In the genomic region with DNA sequence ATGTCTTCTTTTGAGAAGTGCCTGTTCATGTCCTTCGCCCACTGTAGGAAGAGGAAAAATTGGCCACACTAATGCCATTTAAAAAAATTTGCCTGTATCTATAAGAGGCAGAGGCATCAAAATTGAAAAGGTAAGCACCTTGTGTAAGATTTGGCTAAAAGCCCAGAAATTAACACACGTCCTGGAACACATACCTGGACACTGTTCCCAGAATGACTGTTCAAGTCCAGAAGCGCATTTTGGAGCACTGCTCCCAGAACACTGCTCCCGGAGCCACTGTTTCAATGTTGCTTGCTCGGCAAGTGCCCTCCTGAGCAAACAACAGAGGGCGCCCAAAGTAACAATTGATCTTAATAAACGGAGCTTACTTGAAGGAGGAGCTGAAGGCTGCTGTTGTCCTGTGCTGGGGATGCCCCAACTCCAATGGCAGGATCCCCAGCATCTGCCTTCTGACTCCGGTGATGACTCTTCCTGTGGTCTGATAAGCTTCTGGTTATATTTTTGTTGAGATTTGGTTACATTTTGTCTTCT, we compare ENCODE assay signal across 26 cellular contexts.
DNase-seq lines count a peak whose midpoint lies in the region; ATAC-seq, FAIRE-seq and TF ChIP-seq lines count a peak whose summit lies in the region.
"Had no signal": no experiment of that assay in that cellular context is flagged by ENCODE, and none has a peak within 500 bp of the region (broad histone marks: within the 10 kb centered on the region; RNA-seq: fewer than 3 reads in every experiment).

No MANE protein-coding gene starts in this region.

- H3K27ac Mint-ChIP-seq in activated naive CD8-positive, alpha-beta T cell treated with anti-CD3 and anti-CD28 coated beads for 36 hours = no peak overlapping the region
- H3K27ac Mint-ChIP-seq: activated CD4-positive, alpha-beta T cell treated with anti-CD3 and anti-CD28 coated beads for 36 hours; CD4-positive, alpha-beta memory T cell had no signal

- H3K79me2 ChIP-seq in Loucy (ENCODE audit: insufficient read depth, low read length) = no peaks in the 10 kb centered on the region
- no peaks in the 10 kb centered on the region for H3K79me2 ChIP-seq in mammary epithelial cell (ENCODE audit: insufficient read depth, low read length)
- H3K79me2 ChIP-seq in HepG2 (ENCODE audit: insufficient read depth, low read length) = no peaks in the 10 kb centered on the region

- H3K9ac ChIP-seq in Loucy (ENCODE audit: low read depth, low read length, poor library complexity, severe bottlenecking) (no peak overlapping the region), mammary epithelial cell (ENCODE audit: insufficient read depth, low read length) (no peak overlapping the region), HepG2 (ENCODE audit: insufficient read depth, low read depth, low read length) (no peak overlapping the region)
- H3K9ac ChIP-seq: KMS-11 had no signal

- H3K27me3 ChIP-seq in Loucy (ENCODE audit: insufficient read depth, low read length, poor library complexity, severe bottlenecking) = no peaks in the 10 kb centered on the region
- no peaks in the 10 kb centered on the region for H3K27me3 ChIP-seq in mammary epithelial cell (ENCODE audit: insufficient read depth, low read length)
- H3K27me3 ChIP-seq in HepG2 (ENCODE audit: control insufficient read depth in 1 of 2, insufficient read depth in 2 of 2, low read length in 2 of 2) = no peaks in the 10 kb centered on the region
- H3K27me3 ChIP-seq: brain microvascular endothelial cell, colonic mucosa, neutrophil, transverse colon had no signal

- H4K20me1 ChIP-seq in Loucy (ENCODE audit: insufficient read depth, low read length, poor library complexity, severe bottlenecking) (no peaks in the 10 kb centered on the region), mammary epithelial cell (ENCODE audit: insufficient read depth, low read length) (no peaks in the 10 kb centered on the region), HepG2 (ENCODE audit: insufficient read depth, low read length) (no peaks in the 10 kb centered on the region)

- BruUV-seq in mammary epithelial cell (replicated peaks; lab: Mats Ljungman, UMichigan) (no TSS peak), HepG2 (replicated peaks; lab: Mats Ljungman, UMichigan) (no TSS peak)

- FAIRE-seq in HepG2 (lab: Jason Lieb, UNC) = no peak
- FAIRE-seq: GM18507 had no signal

- no peaks in the 10 kb centered on the region for H3K9me3 ChIP-seq in Loucy (ENCODE audit: insufficient read depth, low read depth, low read length)
- no peaks in the 10 kb centered on the region for H3K9me3 ChIP-seq in mammary epithelial cell (replicated peaks; ENCODE audit: insufficient read depth, low read length)
- H3K9me3 ChIP-seq in HepG2 (ENCODE audit: low read length) = no peaks in the 10 kb centered on the region
- H3K9me3 ChIP-seq: colonic mucosa, neutrophil, prostate gland, transverse colon had no signal

- H3K4me3 ChIP-seq in Loucy (ENCODE audit: low read length, poor library complexity, severe bottlenecking) (no peak overlapping the region), mammary epithelial cell (replicated peaks in 1 of 3; ENCODE audit: insufficient read depth in 1 of 3, low read depth in 2 of 3, low read length in 3 of 3) (no peak overlapping the region), HepG2 (replicated peaks in 1 of 3; ENCODE audit: insufficient read depth in 1 of 3, low read depth in 2 of 3, low read length in 3 of 3) (no peak overlapping the region)
- H3K4me3 ChIP-seq: colonic mucosa, prostate gland, transverse colon had no signal

- H3K4me1 ChIP-seq in Loucy (ENCODE audit: insufficient read depth, low read length, poor library complexity, severe bottlenecking) (no peaks in the 10 kb centered on the region), mammary epithelial cell (ENCODE audit: insufficient read depth, low read length) (no peaks in the 10 kb centered on the region), HepG2 (ENCODE audit: insufficient read depth, low read length) (no peaks in the 10 kb centered on the region)
- H3K4me1 ChIP-seq: colonic mucosa, prostate gland, transverse colon had no signal

- no peak overlapping the region for H2AFZ ChIP-seq in Loucy (ENCODE audit: low read length)
- H2AFZ ChIP-seq in mammary epithelial cell (ENCODE audit: low read depth, low read length) = no peak overlapping the region
- H2AFZ ChIP-seq in HepG2 (ENCODE audit: low read length) = no peak overlapping the region

- no peak for TF ChIP-seq EP300 in HepG2 (IDR thresholded peaks at IDR 0.05; ENCODE audit: low read depth in 2 of 2, low read length in 2 of 2)
- no peak for TF ChIP-seq EP300 in HepG2 (CRISPR knock-in tag; IDR thresholded peaks at IDR 0.05; ENCODE audit: borderline replicate concordance)

- H3K4me2 ChIP-seq in Loucy (ENCODE audit: low read depth, low read length, poor library complexity, severe bottlenecking) (no peak overlapping the region), mammary epithelial cell (ENCODE audit: insufficient read depth, low read depth, low read length) (no peak overlapping the region), HepG2 (ENCODE audit: low read depth, low read length) (no peak overlapping the region)
- H3K4me2 ChIP-seq: KMS-11 had no signal

- DNase-seq in GM13977 (ENCODE audit: low spot score) (no peak), mammary epithelial cell (peak; percentile 1), HepG2 (ENCODE audit: low spot score) (no peak)
- DNase-seq in activated naive CD8-positive, alpha-beta T cell treated with anti-CD3 and anti-CD28 coated beads for 36 hours = no peak
- DNase-seq in stimulated activated naive CD8-positive, alpha-beta T cell treated with anti-CD3 and anti-CD28 coated beads, Interleukin-15, Interleukin-2, amounts not matched to agents 100 U/mL and 50 U/mL, for 24 hours = no peak
- DNase-seq: activated CD4-positive, alpha-beta T cell treated with anti-CD3 and anti-CD28 coated beads for 36 hours; activated CD8-positive, alpha-beta memory T cell treated with anti-CD3 and anti-CD28 coated beads for 24 hours; activated T-cell treated with anti-CD3 and anti-CD28 coated beads, Interleukin-2, amount 50 U/mL, for 1 hour; brain microvascular endothelial cell; CD4-positive, alpha-beta memory T cell; colonic mucosa; mesenchymal stem cell; NCI-H1048; NCI-H2029; NCI-H2227 treated with DMSO at 0.1 percent for 48 hours; SHP77 treated with DMSO at 0.1 percent for 48 hours; stimulated activated CD4-positive, alpha-beta T cell treated with anti-CD3 and anti-CD28 coated beads, Interleukin-15, amount 100 ng/mL, for 24 hours; T-helper 1 cell; transverse colon had no signal

- dilution Hi-C loops in mammary epithelial cell (cut with HindIII; ENCODE audit: low sequenced_read_pairs) = no loop called here

- no peaks in the 10 kb centered on the region for H3K9me2 ChIP-seq in Loucy (replicated peaks; ENCODE audit: low read depth, low read length)

- H3K36me3 ChIP-seq in Loucy (ENCODE audit: insufficient read depth, low read length) (no peaks in the 10 kb centered on the region), mammary epithelial cell (ENCODE audit: insufficient read depth, low read length) (no peaks in the 10 kb centered on the region), HepG2 (replicated peaks in 1 of 2; ENCODE audit: control insufficient read depth in 1 of 2, insufficient read depth in 2 of 2, low read length in 2 of 2) (no peaks in the 10 kb centered on the region)
- H3K36me3 ChIP-seq: brain microvascular endothelial cell, colonic mucosa, neutrophil, prostate gland, transverse colon had no signal

- no peaks in the 10 kb centered on the region for H3F3A ChIP-seq in Loucy (ENCODE audit: low read depth)

- no peaks in the 10 kb centered on the region for H3K36me3 Mint-ChIP-seq in activated naive CD8-positive, alpha-beta T cell treated with anti-CD3 and anti-CD28 coated beads for 36 hours
- H3K36me3 Mint-ChIP-seq: CD4-positive, alpha-beta memory T cell had no signal

- intact Hi-C loops in mammary epithelial cell (cut with micrococcal nuclease) = no loop called here
- intact Hi-C loops in HepG2 (cut with micrococcal nuclease; ENCODE audit: unreplicated experiment) = no loop called here

- CTCF ChIA-PET in mammary epithelial cell (lab: Charles Lee; ENCODE audit: low non-redundant PET) (no interaction called here), HepG2 (lab: Yijun Ruan, JAX; ENCODE audit: low intra/inter-chr PET ratio, low total read pairs) (no interaction called here)

- POLR2A ChIA-PET in HepG2 (lab: Yijun Ruan, JAX) = no interaction called here

- no peak for TF ChIP-seq POLR2A in HepG2 (IDR thresholded peaks at IDR 0.05; ENCODE audit: insufficient read depth in 1 of 2, low read depth in 2 of 2, low read length in 2 of 2)

- H3K27ac ChIP-seq in mammary epithelial cell (ENCODE audit: insufficient read depth, low read depth, low read length) (no peak overlapping the region), HepG2 (ENCODE audit: extremely low read length, insufficient read depth, low read length) (no peak overlapping the region)
- H3K27ac ChIP-seq: brain microvascular endothelial cell, colonic mucosa, KMS-11, neutrophil, prostate gland, transverse colon had no signal

- no peaks in the 10 kb centered on the region for H3K27me3 Mint-ChIP-seq in activated naive CD8-positive, alpha-beta T cell treated with anti-CD3 and anti-CD28 coated beads for 36 hours
- H3K27me3 Mint-ChIP-seq: activated CD4-positive, alpha-beta T cell treated with anti-CD3 and anti-CD28 coated beads for 36 hours; CD4-positive, alpha-beta memory T cell had no signal

- peaks cover 5% of the 10 kb centered on the region for H3K9me3 Mint-ChIP-seq in activated naive CD8-positive, alpha-beta T cell treated with anti-CD3 and anti-CD28 coated beads for 36 hours

- H3K4me1 Mint-ChIP-seq in activated naive CD8-positive, alpha-beta T cell treated with anti-CD3 and anti-CD28 coated beads for 36 hours = no peaks in the 10 kb centered on the region
- H3K4me1 Mint-ChIP-seq: activated CD4-positive, alpha-beta T cell treated with anti-CD3 and anti-CD28 coated beads for 36 hours; CD4-positive, alpha-beta memory T cell had no signal

- no peak overlapping the region for H3K4me3 Mint-ChIP-seq in activated naive CD8-positive, alpha-beta T cell treated with anti-CD3 and anti-CD28 coated beads for 36 hours
- H3K4me3 Mint-ChIP-seq: activated CD4-positive, alpha-beta T cell treated with anti-CD3 and anti-CD28 coated beads for 36 hours; CD4-positive, alpha-beta memory T cell had no signal

- no peak for TF ChIP-seq RAD21 in HepG2 (CRISPR knock-in tag; IDR thresholded peaks at IDR 0.05)

- ATAC-seq in HepG2 = no peak
- ATAC-seq in stimulated activated naive CD8-positive, alpha-beta T cell treated with anti-CD3 and anti-CD28 coated beads, Interleukin-15, Interleukin-2, amounts not matched to agents 100 U/mL and 50 U/mL, for 24 hours = no peak
- ATAC-seq in GM21390 (IDR thresholded peaks at IDR 0.05; ENCODE audit: unreplicated experiment) = no peak
- ATAC-seq: activated CD4-positive, alpha-beta T cell treated with anti-CD3 and anti-CD28 coated beads for 36 hours; Panc1 had no signal

- in situ Hi-C loops in GM13977 (cut with MboI; ENCODE audit: low pct_unique_long_range_greater_than_20kb, low sequenced_read_pairs, unreplicated experiment) = no loop called here
- in situ Hi-C loops in mammary epithelial cell (cut with MboI; ENCODE audit: low sequenced_read_pairs in 2 of 2) = no loop called here
- in situ Hi-C loops in HepG2 (cut with HindIII; ENCODE audit: extremely low pct_ligation_motif_present, low pct_unique_long_range_greater_than_20kb) = no loop called here

- whole genome bisulfite sequencing in mammary epithelial cell (ENCODE audit: low coverage, missing lambda C conversion rate) = 61% methylated on average over 8 of the region's 8 CpGs
- WGBS in HepG2 (ENCODE audit: low lambda C conversion rate) = 41% methylated on average over 8 of the region's 8 CpGs

- peak; percentile 15 for TF ChIP-seq CTCF in GM13977 (IDR thresholded peaks at IDR 0.05; ENCODE audit: extremely low read depth, insufficient read depth, missing control alignments)
- peak; percentile 26; the same call in 1 of the 2 replicates for TF ChIP-seq CTCF in Loucy (conservative IDR thresholded peaks at IDR 0.05; ENCODE audit: low read length)
- peak in 1 of 2 donors; percentile 10 for TF ChIP-seq CTCF in mammary epithelial cell (conservative IDR thresholded peaks at IDR 0.05 in 1 of 2, IDR thresholded peaks at IDR 0.05 in 1 of 2; ENCODE audit: extremely low read depth in 1 of 2, insufficient read depth in 1 of 2, low read depth in 1 of 2, low read length in 2 of 2)
- 0 out of 2 replicates have a peak, but pooled peaks have one; percentile 8 for TF ChIP-seq CTCF in HepG2 (CRISPR knock-in tag; IDR thresholded peaks at IDR 0.05)
